ENCODE assay signal across 18 cellular contexts in genomic region chr1:25651824-25652741, GRCh38. TPM values are rescaled to one million over a fixed set of nuclear protein-coding genes. Genes with fewer than 3 reads are reported as not detected.
A peak's percentile ranks its signal among the peaks of the same experiment; 100 is the strongest.
DNase-seq lines count a peak whose midpoint lies in the region; ATAC-seq, FAIRE-seq and TF ChIP-seq lines count a peak whose summit lies in the region.
"Had no signal": no experiment of that assay in that cellular context is flagged by ENCODE, and none has a peak within 500 bp of the region (broad histone marks: within the 10 kb centered on the region; RNA-seq: fewer than 3 reads in every experiment).

No MANE protein-coding gene starts in this region.

- 81% methylated on average over 12 of the region's 12 CpGs; no CpG with 5 or more reads in 1 of the 2 experiments for WGBS in H1 (ENCODE audit: extremely low coverage in 1 of 2, insufficient coverage in 1 of 2, insufficient read length in 1 of 2, insufficient replicate concordance in 2 of 2, low coverage in 1 of 2, low lambda C conversion rate in 2 of 2, missing lambda C conversion rate in 1 of 2), 2 experiments
- WGBS in thyroid gland, 2 donors: 82 to 87% methylated on average over 7 to 11 of the region's 12 CpGs

- H3K14ac ChIP-seq in H1 (ENCODE audit: insufficient read length): no peak overlapping the region

- DNase-seq in NCI-H446 treated with DMSO at 0.1 percent for 48 hours (lab: John Stamatoyannopoulos, UW) (peak; percentile 76), H1 (ENCODE audit: low read depth in 1 of 2, low spot score in 2 of 2) (peak in 1 of 2 experiments; percentile 38), midbrain (lab: John Stamatoyannopoulos, UW) (peak; percentile 50), thyroid gland (peak; percentile 36 to 58), activated gamma-delta T cell treated with Interleukin-2 at 50 U/mL for 16 hours (no peak), left lung (no peak)
- no peak for DNase-seq in stimulated activated naive CD8-positive, alpha-beta T cell treated with anti-CD3 and anti-CD28 coated beads, Interleukin-15, Interleukin-2, amounts not matched to agents 100 U/mL and 50 U/mL, for 24 hours
- DNase-seq: activated CD4-positive, alpha-beta T cell treated with anti-CD3 and anti-CD28 coated beads for 36 hours; activated naive CD8-positive, alpha-beta T cell treated with anti-CD3 and anti-CD28 coated beads for 36 hours; activated T-cell treated with anti-CD3 and anti-CD28 coated beads for 4 hours; DMS79 treated with DMSO at 0.1 percent for 48 hours; effector memory CD8-positive, alpha-beta T cell; NCI-H1930; NCI-H526 treated with DMSO at 0.1 percent for 48 hours had no signal

- H3K4me2 ChIP-seq in H1 (ENCODE audit: insufficient read depth in 1 of 2, low read depth in 2 of 2, low read length in 2 of 2): no peak overlapping the region

- H4K20me1 ChIP-seq in H1 (replicated peaks in 1 of 2; ENCODE audit: control insufficient read depth in 1 of 2, insufficient read depth in 2 of 2, low read length in 2 of 2): peaks cover 0 to 2% of the 10 kb centered on the region in 2 experiments

- no peak overlapping the region for H3K4ac ChIP-seq in H1 (replicated peaks; ENCODE audit: insufficient read length, low read depth, low read length)

- TF ChIP-seq EP300 in H1 (IDR thresholded peaks at IDR 0.05; ENCODE audit: borderline replicate concordance in 1 of 2, low read depth in 2 of 2, low read length in 2 of 2): no peak

- H3K18ac ChIP-seq in H1 (ENCODE audit: extremely low read depth, low read length): no peak overlapping the region

- no peak overlapping the region for H2AFZ ChIP-seq in H1 (ENCODE audit: low read length)

- TF ChIP-seq CTCF in H1 (IDR thresholded peaks at IDR 0.05; ENCODE audit: control extremely low read depth in 1 of 3, insufficient read depth in 1 of 3, low read depth in 1 of 3, low read length in 3 of 3) (no peak), thyroid gland (IDR thresholded peaks at IDR 0.05) (no peak), left lung (IDR thresholded peaks at IDR 0.05) (no peak)

- no peak overlapping the region for H2BK5ac ChIP-seq in H1 (ENCODE audit: low read depth, low read length)

- TF ChIP-seq RAD21 in H1 (IDR thresholded peaks at IDR 0.05 in 1 of 2, conservative IDR thresholded peaks at IDR 0.05 in 1 of 2; ENCODE audit: low read depth in 2 of 2, low read length in 2 of 2): no peak

- intact Hi-C loops in thyroid gland (cut with DNase I): no loop called here
- intact Hi-C loops in left lung (cut with DNase I): no loop called here

- H3K36me3 ChIP-seq in H1 (ENCODE audit: control insufficient read depth in 2 of 4, insufficient read depth in 4 of 4, low read length in 3 of 4) (no peaks in the 10 kb centered on the region), thyroid gland (no peaks in the 10 kb centered on the region), left lung (no peaks in the 10 kb centered on the region)
- H3K36me3 ChIP-seq: suprapubic skin had no signal

- H3K9ac ChIP-seq in H1 (replicated peaks in 1 of 4; ENCODE audit: extremely low read depth in 1 of 4, low read depth in 3 of 4, low read length in 3 of 4): no peak overlapping the region

- H2BK12ac ChIP-seq in H1 (ENCODE audit: low read depth, low read length): no peak overlapping the region

- H3K27ac ChIP-seq in H1 (ENCODE audit: low read depth, low read length) (no peak overlapping the region), thyroid gland (peak overlapping the region in 2 of 3 donors; percentile 38 to 64), left lung (no peak overlapping the region)
- H3K27ac ChIP-seq: suprapubic skin had no signal

- H3K4me1 ChIP-seq in H1 (replicated peaks in 1 of 4; ENCODE audit: control insufficient read depth in 3 of 4, insufficient read depth in 4 of 4, low read length in 3 of 4) (no peaks in the 10 kb centered on the region), thyroid gland (peaks cover 43 to 60% of the 10 kb centered on the region in 2 donors), left lung (peaks cover 4 to 6% of the 10 kb centered on the region in 2 donors)

- H3K9me3 ChIP-seq in H1 (ENCODE audit: insufficient read depth in 2 of 2, low read depth in 1 of 2, low read length in 1 of 2) (no peaks in the 10 kb centered on the region), thyroid gland (no peaks in the 10 kb centered on the region), left lung (no peaks in the 10 kb centered on the region)
- H3K9me3 ChIP-seq: suprapubic skin had no signal

- no peak overlapping the region for H2BK20ac ChIP-seq in H1 (ENCODE audit: low read length)

- H4K8ac ChIP-seq in H1 (ENCODE audit: extremely low read depth, insufficient read depth, low read length): peak overlapping the region; percentile 29

- H3K56ac ChIP-seq in H1 (replicated peaks; ENCODE audit: insufficient read length, low read depth, low read length): no peak overlapping the region

- no peaks in the 10 kb centered on the region for H3K79me2 ChIP-seq in H1 (ENCODE audit: control insufficient read depth in 1 of 2, insufficient read depth in 2 of 2, low read length in 2 of 2)

- POLR2A ChIA-PET in H1 (lab: Charles Lee; ENCODE audit: partially characterized antibody): no interaction called here

- H3K23ac ChIP-seq in H1 (ENCODE audit: insufficient read length): no peak overlapping the region

- CTCF ChIA-PET in H1 (lab: Charles Lee; ENCODE audit: partially characterized antibody): interaction anchor here (1.1 to 1.8 kb wide), 4 partner anchors 15 to 43 kb away, joined by 4 to 5 read pairs (median 5); no protein-coding TSS in a partner anchor

- H2BK15ac ChIP-seq in H1 (ENCODE audit: low read length): no peak overlapping the region

- TF ChIP-seq POLR2A in H1 (IDR thresholded peaks at IDR 0.05; ENCODE audit: control extremely low read depth in 1 of 2, low read depth in 2 of 2, low read length in 2 of 2) (no peak), thyroid gland (IDR thresholded peaks at IDR 0.05) (no peak)

- FAIRE-seq in H1 (lab: Jason Lieb, UNC): no peak
- FAIRE-seq: GM19239 had no signal

- H3K27me3 ChIP-seq in H1 (replicated peaks in 1 of 4; ENCODE audit: control insufficient read depth in 3 of 4, extremely low read depth in 1 of 4, insufficient read depth in 3 of 4, low read length in 3 of 4): no peaks in the 10 kb centered on the region
- no peaks in the 10 kb centered on the region for H3K27me3 ChIP-seq in thyroid gland
- no peaks in the 10 kb centered on the region for H3K27me3 ChIP-seq in left lung
- H3K27me3 ChIP-seq: suprapubic skin had no signal

- no peak overlapping the region for H4K5ac ChIP-seq in H1 (ENCODE audit: insufficient read length, low read depth, low read length)

- H3K4me3 ChIP-seq in H1 (ENCODE audit: extremely low read depth in 1 of 4, insufficient read depth in 2 of 4, low read depth in 3 of 4, low read length in 4 of 4) (no peak overlapping the region), thyroid gland (replicated peaks in 1 of 3) (no peak overlapping the region), left lung (no peak overlapping the region)
- H3K4me3 ChIP-seq: lung, suprapubic skin had no signal

- H4K91ac ChIP-seq in H1 (replicated peaks; ENCODE audit: insufficient read length, low read length): no peak overlapping the region

- no peak overlapping the region for H2BK120ac ChIP-seq in H1 (replicated peaks; ENCODE audit: low read depth, low read length)

- no peaks in the 10 kb centered on the region for H3K23me2 ChIP-seq in H1 (ENCODE audit: low read depth, low read length)

- no peak overlapping the region for H2AK5ac ChIP-seq in H1 (ENCODE audit: low read depth, low read length)

- ATAC-seq in stimulated activated naive CD8-positive, alpha-beta T cell treated with anti-CD3 and anti-CD28 coated beads, Interleukin-15, Interleukin-2, amounts not matched to agents 100 U/mL and 50 U/mL, for 24 hours: no peak
- no peak for ATAC-seq in left lung
- ATAC-seq: activated CD4-positive, alpha-beta T cell treated with anti-CD3 and anti-CD28 coated beads for 36 hours; effector memory CD8-positive, alpha-beta T cell; natural killer cell treated with Interleukin-12 subunit alpha and Interleukin-12 subunit beta and Interleukin-15 and Interleukin-18, amount 100 ng/mL, for 72 hours had no signal

- peaks cover 2% of the 10 kb centered on the region; the same call in 1 of the 2 replicates for H3K79me1 ChIP-seq in H1 (ENCODE audit: low read depth, low read length)

TF ChIP-seq in H1, 55 proteins besides CTCF, POLR2A, EP300 and RAD21:
- TF ChIP-seq BRCA1 (IDR thresholded peaks at IDR 0.05; ENCODE audit: low read depth, low read length) (no peak), HDAC6 (IDR thresholded peaks at IDR 0.05; ENCODE audit: low read depth, low read length) (no peak), MAX (IDR thresholded peaks at IDR 0.05) (no peak), ZNF274 (IDR thresholded peaks at IDR 0.05; ENCODE audit: borderline replicate concordance, extremely low read depth, low read length) (no peak), EZH2 (IDR thresholded peaks at IDR 0.05; ENCODE audit: low read depth, low read length, severe bottlenecking) (no peak), TCF12 (IDR thresholded peaks at IDR 0.05; ENCODE audit: low read depth, low read length) (no peak), BACH1 (IDR thresholded peaks at IDR 0.05; ENCODE audit: low read length) (no peak), CREB1 (IDR thresholded peaks at IDR 0.05) (no peak)
- TF ChIP-seq, protein P1, sequence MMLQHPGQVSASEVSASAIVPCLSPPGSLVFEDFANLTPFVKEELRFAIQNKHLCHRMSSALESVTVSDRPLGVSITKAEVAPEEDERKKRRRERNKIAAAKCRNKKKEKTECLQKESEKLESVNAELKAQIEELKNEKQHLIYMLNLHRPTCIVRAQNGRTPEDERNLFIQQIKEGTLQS (IDR thresholded peaks at IDR 0.05; ENCODE audit: insufficient read depth, low read depth, low read length): no peak

RNA-seq across cellular contexts. Expression of gene MAN1C1, which starts 35.5 kb away (rescaled TPM):
- total RNA-seq in H1 (2021; fragmentation: NEBNext Ultra II Directional; extraction: Animal tissue kit (Norgen Biotek cat#: 25700)): 7.7 and 7.8 TPM in 2 replicates
- 14.4 and 15.2 TPM in 2 replicates for polyA plus RNA-seq in H1 (2011; rRNA removed)
- 8.9 TPM for polyA plus RNA-seq in H1 (2011; cell fraction: cytosol; rRNA removed)
- polyA plus RNA-seq in H1 (2011; cell fraction: nucleus; rRNA removed): 14.7 TPM
- polyA plus RNA-seq in H1 (2012, experiment 1 of 2): 8.3 to 9.9 TPM (median 8.7 TPM) in 4 replicates
- 6.4 TPM for polyA plus RNA-seq in H1 (2012, experiment 2 of 2)
- polyA plus RNA-seq in H1 (2013, experiment 1 of 2): 5.7 TPM
- 7.0 TPM for polyA plus RNA-seq in H1 (2013, experiment 2 of 2)
- polyA minus RNA-seq in H1 (2011; rRNA and poly(A)+ RNA removed): 7.1 and 9.0 TPM in 2 replicates
- 4.8 TPM for polyA minus RNA-seq in H1 (2011; cell fraction: cytosol; rRNA and poly(A)+ RNA removed)
- polyA minus RNA-seq in H1 (2011; cell fraction: nucleus; rRNA and poly(A)+ RNA removed): 6.1 TPM
- 10 to 100 TPM; 28.1 to 60.4 (median 32.7) TPM for total RNA-seq in thyroid gland
- total RNA-seq in left lung: 10 to 100 TPM; 15.3 to 20.3 TPM

Comparison
In these comparisons a context has a peak if more than half of its experiments do, and no peak if none do; other contexts are left out.
1. DNase-seq: peak in NCI-H446 treated with DMSO at 0.1 percent for 48 hours (single experiment), midbrain (single experiment) and thyroid gland (2 of 2); none in activated gamma-delta T cell treated with Interleukin-2 at 50 U/mL for 16 hours (single experiment), stimulated activated naive CD8-positive, alpha-beta T cell treated with anti-CD3 and anti-CD28 coated beads, Interleukin-15, Interleukin-2, amounts not matched to agents 100 U/mL and 50 U/mL, for 24 hours (single experiment) and left lung (0 of 2).
2. H3K27ac ChIP-seq: peak in thyroid gland (2 of 3); none in H1 (single experiment) and left lung (0 of 2).